ENCODE assay signal across 8 cellular contexts in the genomic region with DNA sequence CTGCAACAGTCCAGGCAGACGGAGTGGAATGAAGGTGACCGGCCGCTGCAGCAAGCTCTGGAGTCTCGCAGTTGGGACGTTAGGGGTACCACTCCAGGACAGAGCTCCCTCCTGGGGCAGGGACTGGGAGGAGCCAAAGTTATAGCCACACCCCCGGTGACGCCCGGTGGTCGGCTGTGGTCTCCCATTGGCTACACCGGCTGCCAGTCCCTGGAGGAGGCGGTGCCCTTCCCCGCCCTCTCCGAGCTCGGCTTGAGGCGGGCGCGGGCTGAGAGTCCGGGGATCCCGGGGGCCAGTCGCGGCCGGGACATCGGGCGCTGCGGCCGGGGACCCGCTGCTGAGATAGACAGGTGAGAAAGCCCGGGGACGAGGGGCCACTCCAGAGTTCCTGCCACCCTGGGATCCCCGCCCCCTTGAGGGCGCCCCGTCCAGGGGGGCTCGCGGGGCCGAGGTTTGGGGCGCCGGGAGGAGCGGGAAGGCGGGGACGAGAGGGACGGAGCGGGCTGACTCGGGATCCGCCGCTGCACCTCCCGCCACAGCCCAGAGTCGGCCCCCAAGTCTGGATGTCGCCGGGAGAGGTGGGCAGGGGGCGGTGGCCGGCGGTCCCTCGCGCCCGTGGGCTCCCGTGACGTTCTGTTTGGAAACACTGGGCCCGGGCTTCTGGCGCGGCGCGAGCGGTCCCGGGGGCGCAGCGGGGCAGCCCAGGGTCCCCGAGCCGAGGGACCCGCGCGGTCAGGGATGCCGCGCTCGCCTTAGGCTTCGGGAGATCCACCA. TPM values are rescaled to one million over a fixed set of nuclear protein-coding genes. Genes with fewer than 3 reads are reported as not detected.
DNase-seq lines count a peak whose midpoint lies in the region; ATAC-seq and TF ChIP-seq lines count a peak whose summit lies in the region.

A gene (plus strand): TSS at position 231 of the 774 bp plus-strand sequence. CDS start 7,414 bp downstream, outside the sequence.

- H3K36me3 Mint-ChIP-seq in neural crest cell (ENCODE audit: low read depth), result no peaks in the 10 kb centered on the region
- H3K36me3 Mint-ChIP-seq in stimulated activated naive CD8-positive, alpha-beta T cell treated with anti-CD3 and anti-CD28 coated beads, Interleukin-15, Interleukin-2, amounts not matched to agents 100 ng/mL and 50 ng/mL, for 24 hours (ENCODE audit: low read depth), result no peaks in the 10 kb centered on the region

- H3K27me3 ChIP-seq in KMS-11 (ENCODE audit: insufficient read depth, low read depth), result no peaks in the 10 kb centered on the region

- H3K4me3 Mint-ChIP-seq in neural crest cell, result peak within 1 kb of the TSS; percentile 89
- H3K4me3 Mint-ChIP-seq in stimulated activated naive CD8-positive, alpha-beta T cell treated with anti-CD3 and anti-CD28 coated beads, Interleukin-15, Interleukin-2, amounts not matched to agents 100 ng/mL and 50 ng/mL, for 24 hours, result peak within 1 kb of the TSS; percentile 89

- no peaks in the 10 kb centered on the region for H3K36me3 ChIP-seq in KMS-11 (ENCODE audit: insufficient read depth)

- H3K27me3 Mint-ChIP-seq in neural crest cell (ENCODE audit: low read depth), result peaks cover 47% of the 10 kb centered on the region
- H3K27me3 Mint-ChIP-seq in stimulated activated naive CD8-positive, alpha-beta T cell treated with anti-CD3 and anti-CD28 coated beads, Interleukin-15, Interleukin-2, amounts not matched to agents 100 ng/mL and 50 ng/mL, for 24 hours, result peaks cover 34% of the 10 kb centered on the region

- TF ChIP-seq CTCF in KMS-11 (conservative IDR thresholded peaks at IDR 0.05; ENCODE audit: low read depth, low read length) (no peak), neural crest cell (conservative IDR thresholded peaks at IDR 0.05) (no peak)

- peaks cover 21% of the 10 kb centered on the region for H3K4me1 Mint-ChIP-seq in neural crest cell
- peaks cover 17% of the 10 kb centered on the region for H3K4me1 Mint-ChIP-seq in stimulated activated naive CD8-positive, alpha-beta T cell treated with anti-CD3 and anti-CD28 coated beads, Interleukin-15, Interleukin-2, amounts not matched to agents 100 ng/mL and 50 ng/mL, for 24 hours (ENCODE audit: low read depth)

- peak within 1 kb of the TSS; percentile 53 for H3K4me2 ChIP-seq in KMS-11

- H3K27ac ChIP-seq in KMS-11, result no peak within 1 kb of the TSS

- H3K79me2 ChIP-seq in KMS-11 (ENCODE audit: insufficient read depth, low read depth), result no peaks in the 10 kb centered on the region

- TF ChIP-seq POLR2A in Raji (IDR thresholded peaks at IDR 0.05; ENCODE audit: insufficient read depth, low read depth, low read length), result peak; percentile 54

- H2AFZ ChIP-seq in KMS-11 (ENCODE audit: low read depth), result peak within 1 kb of the TSS; percentile 100

- no peaks in the 10 kb centered on the region for H3K4me1 ChIP-seq in KMS-11 (ENCODE audit: low read depth, poor library complexity, severe bottlenecking)

- peak within 1 kb of the TSS; percentile 37; the same call in 1 of the 2 replicates for H3K9ac ChIP-seq in KMS-11

- peak within 1 kb of the TSS; percentile 91 for H3K4me3 ChIP-seq in KMS-11 (IDR thresholded peaks at IDR 0.05; ENCODE audit: insufficient read depth, low read depth, low read length)

- H3K9me3 Mint-ChIP-seq in neural crest cell, result no peaks in the 10 kb centered on the region
- no peaks in the 10 kb centered on the region for H3K9me3 Mint-ChIP-seq in stimulated activated naive CD8-positive, alpha-beta T cell treated with anti-CD3 and anti-CD28 coated beads, Interleukin-15, Interleukin-2, amounts not matched to agents 100 ng/mL and 50 ng/mL, for 24 hours

- ATAC-seq in GM21786 (IDR thresholded peaks at IDR 0.05; ENCODE audit: unreplicated experiment), result peak; percentile 99

- DNase-seq in DMS153 (lab: John Stamatoyannopoulos, UW) (peak; percentile 62), foreskin melanocyte (peak; percentile 64), neural crest cell (ENCODE audit: low read depth, low spot score) (peak; percentile 94)
- peak; percentile 75 for DNase-seq in activated gamma-delta T cell treated with anti-CD3 and anti-CD28 coated beads, Interleukin-2, amount 50 U/mL, for 16 hours (ENCODE audit: low read depth)

- no peaks in the 10 kb centered on the region for H4K20me1 ChIP-seq in KMS-11 (ENCODE audit: insufficient read depth)

- no peak within 1 kb of the TSS for H3K27ac Mint-ChIP-seq in neural crest cell (ENCODE audit: unreplicated experiment)
- H3K27ac Mint-ChIP-seq in stimulated activated naive CD8-positive, alpha-beta T cell treated with anti-CD3 and anti-CD28 coated beads, Interleukin-15, Interleukin-2, amounts not matched to agents 100 ng/mL and 50 ng/mL, for 24 hours, result peak within 1 kb of the TSS; percentile 53

RNA-seq across cellular contexts. Expression of the gene that starts here (rescaled TPM):
- total RNA-seq in neural crest cell, result 1.9 and 2.1 TPM in 2 replicates
